ENCODE assay signal across 19 cellular contexts in the genomic region with DNA sequence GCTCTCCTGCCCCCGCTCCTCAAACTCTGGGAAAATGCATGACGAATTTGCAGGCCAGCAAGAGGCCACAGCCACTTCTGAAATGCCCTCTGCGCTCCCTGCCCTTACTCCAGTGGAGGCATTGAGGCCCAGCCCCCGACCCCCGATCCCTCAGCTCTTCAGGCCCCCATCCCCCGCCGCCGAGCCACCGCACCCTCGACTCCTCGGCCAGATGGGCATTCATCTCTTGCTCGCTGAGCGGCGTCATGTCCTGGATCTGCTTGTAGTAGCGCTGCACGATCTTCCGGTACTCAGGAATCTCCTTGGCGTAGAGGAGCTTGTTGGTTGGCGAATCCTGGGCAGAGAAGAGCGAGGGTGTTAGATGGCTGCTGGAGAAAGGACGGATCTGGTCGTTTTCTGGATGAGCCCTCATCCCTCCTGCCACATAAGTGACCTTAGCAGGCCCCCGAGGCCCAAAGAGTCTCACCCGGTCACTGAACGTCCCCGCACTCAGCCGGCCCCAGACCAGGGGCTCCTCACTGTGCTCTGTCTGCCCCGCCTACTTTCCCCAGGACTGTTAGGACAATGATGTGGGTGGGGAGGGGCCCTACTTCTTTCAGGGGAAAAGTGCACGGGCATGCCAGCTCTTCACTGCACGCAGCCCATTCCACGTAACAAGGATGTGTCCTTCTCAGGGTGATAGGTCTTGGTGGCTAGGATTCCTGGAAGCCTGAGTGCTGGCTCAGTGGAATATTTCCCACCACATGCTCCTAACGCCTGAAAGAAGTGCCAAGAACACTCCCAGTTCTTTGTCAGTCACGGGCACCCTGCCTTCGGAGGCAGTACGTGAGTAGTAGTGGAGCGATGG. TPM values are rescaled to one million over a fixed set of nuclear protein-coding genes. Genes with fewer than 3 reads are reported as not detected.
A peak's percentile ranks its signal among the peaks of the same experiment; 100 is the strongest.
DNase-seq lines count a peak whose midpoint lies in the region; ATAC-seq and TF ChIP-seq lines count a peak whose summit lies in the region.
"Had no signal": no experiment of that assay in that cellular context is flagged by ENCODE, and none has a peak within 500 bp of the region (broad histone marks: within the 10 kb centered on the region; RNA-seq: fewer than 3 reads in every experiment).

No MANE protein-coding gene starts in this region.

- H3K4me3 Mint-ChIP-seq in endothelial cell (ENCODE audit: unreplicated experiment) = no peak overlapping the region
- H3K4me3 Mint-ChIP-seq: activated CD4-positive, alpha-beta T cell treated with anti-CD3 and anti-CD28 coated beads, Interleukin-2, amount 10 ng/mL, durations not matched to agents 24 days and 14 days; activated T-cell treated with anti-CD3 and anti-CD28 coated beads, Interleukin-2, amount 50 U/mL, for 24 hours; CD14-positive monocyte had no signal

- H3K9me3 ChIP-seq in GM23248 (ENCODE audit: low read depth) (no peaks in the 10 kb centered on the region), tibial artery (no peaks in the 10 kb centered on the region)
- H3K9me3 ChIP-seq: left lung, spleen had no signal

- peaks cover 23% of the 10 kb centered on the region; the same call in 1 of the 2 replicates for H3F3A ChIP-seq in GM23248 (ENCODE audit: insufficient read depth)

- H3K36me3 ChIP-seq in GM23248 (ENCODE audit: low read depth) (peaks cover 4% of the 10 kb centered on the region; the same call in 1 of the 2 replicates), tibial artery (peaks cover 13 to 41% (median 22%) of the 10 kb centered on the region in 3 donors)

- ATAC-seq in HG02870 (IDR thresholded peaks at IDR 0.05; ENCODE audit: unreplicated experiment) (no peak), GM18909 (IDR thresholded peaks at IDR 0.05; ENCODE audit: poor library complexity, unreplicated experiment) (no peak), GM21619 (IDR thresholded peaks at IDR 0.05; ENCODE audit: unreplicated experiment) (no peak)
- ATAC-seq: left lung had no signal

- intact Hi-C loops in tibial artery (cut with DNase I; ENCODE audit: low total_unique reads) = loop anchor here (5.0 kb wide), 2 partner anchors 45 to 65 kb away; no protein-coding TSS in a partner anchor

- no peaks in the 10 kb centered on the region for H3K27me3 ChIP-seq in GM23248 (replicated peaks; ENCODE audit: insufficient read depth)
- H3K27me3 ChIP-seq in tibial artery = no peaks in the 10 kb centered on the region
- H3K27me3 ChIP-seq: left lung, spleen had no signal

- H2AFZ ChIP-seq in GM23248 = no peak overlapping the region

- no peaks in the 10 kb centered on the region for H3K79me2 ChIP-seq in GM23248 (ENCODE audit: insufficient read depth)

- H3K9me2 ChIP-seq in GM23248 (ENCODE audit: insufficient read depth) = no peaks in the 10 kb centered on the region

- in situ Hi-C loops in GM23248 (cut with MboI) = no loop called here

- peak overlapping the region; percentile 68 for H3K27ac Mint-ChIP-seq in endothelial cell (ENCODE audit: unreplicated experiment)
- H3K27ac Mint-ChIP-seq: activated CD4-positive, alpha-beta T cell treated with anti-CD3 and anti-CD28 coated beads, Interleukin-2, amount 10 ng/mL, durations not matched to agents 24 days and 14 days; activated T-cell treated with anti-CD3 and anti-CD28 coated beads, Interleukin-2, amount 50 U/mL, for 24 hours had no signal

- H3K4me3 ChIP-seq in GM23248 (no peak overlapping the region), tibial artery (no peak overlapping the region)
- H3K4me3 ChIP-seq: left lung, spleen had no signal

- no peak for TF ChIP-seq CTCF in endothelial cell (IDR thresholded peaks at IDR 0.05; ENCODE audit: unreplicated experiment)
- TF ChIP-seq CTCF in tibial artery (IDR thresholded peaks at IDR 0.05) = no peak

- peaks cover 55% of the 10 kb centered on the region for H3K27me3 Mint-ChIP-seq in endothelial cell (ENCODE audit: unreplicated experiment)

- H3K27ac ChIP-seq in GM23248 = peak overlapping the region; percentile 65
- H3K27ac ChIP-seq in tibial artery = peak overlapping the region; percentile 86 to 90

- no peaks in the 10 kb centered on the region for H4K20me1 ChIP-seq in GM23248 (ENCODE audit: insufficient read depth)

- peaks cover 33% of the 10 kb centered on the region for H3K4me1 Mint-ChIP-seq in endothelial cell (ENCODE audit: unreplicated experiment)

- H3K4me1 ChIP-seq in GM23248 (ENCODE audit: insufficient read depth) (peaks cover 36% of the 10 kb centered on the region), tibial artery (peaks cover 12 to 98% (median 82%) of the 10 kb centered on the region in 4 donors)

- DNase-seq in GM23248 (peak; percentile 89), endothelial cell (ENCODE audit: low spot score) (no peak), myocyte (ENCODE audit: low read depth) (peak; percentile 63), tibial artery (peak; percentile 78 to 92), cortex of kidney (lab: John Stamatoyannopoulos, UW) (no peak)
- DNase-seq: activated CD4-positive, alpha-beta T cell treated with anti-CD3 and anti-CD28 coated beads, Interleukin-2, amount 10 ng/mL, durations not matched to agents 24 days and 14 days; activated T-cell treated with anti-CD3 and anti-CD28 coated beads, Interleukin-2, amount 50 U/mL, for 24 hours; H7; hippocampal formation; NCI-H2029; NCI-H748 treated with DMSO at 0.1 percent for 48 hours; spleen; T-helper 2 cell had no signal

- H3K36me3 Mint-ChIP-seq in endothelial cell (ENCODE audit: low read depth, unreplicated experiment) = peaks cover 47% of the 10 kb centered on the region

- WGBS in GM23248 (ENCODE audit: low coverage in 1 of 2, low lambda C conversion rate in 2 of 2, missing lambda C conversion rate in 2 of 2), 2 experiments = 67 to 70% methylated on average over 32 to 36 of the region's 36 CpGs

- peak overlapping the region; percentile 46; the same call in 1 of the 2 replicates for H3K9ac ChIP-seq in GM23248

- no peaks in the 10 kb centered on the region for H3K9me3 Mint-ChIP-seq in endothelial cell (ENCODE audit: unreplicated experiment)
- H3K9me3 Mint-ChIP-seq: activated CD4-positive, alpha-beta T cell treated with anti-CD3 and anti-CD28 coated beads, Interleukin-2, amount 10 ng/mL, durations not matched to agents 24 days and 14 days; activated T-cell treated with anti-CD3 and anti-CD28 coated beads, Interleukin-2, amount 50 U/mL, for 24 hours; CD14-positive monocyte had no signal

- no peak overlapping the region for H3K4me2 ChIP-seq in GM23248 (ENCODE audit: unreplicated experiment)

RNA-seq across cellular contexts. Expression of gene H1-8, which starts 14.1 kb away (rescaled TPM):
- not detected in 2 replicates for total RNA-seq in GM23248 (2014; rRNA removed; shearing (Covaris generic))
- not detected in 2 replicates for polyA plus RNA-seq in GM23248 (2016; fragmentation: Nextera tagmentation; extraction: Ambion mirVana)
- 2.7 TPM for total RNA-seq in endothelial cell (ENCODE audit: unreplicated experiment)
- not detected in 2 replicates for total RNA-seq in myocyte
- not detected for polyA plus RNA-seq in myocyte (2012)
- total RNA-seq: activated CD4-positive, alpha-beta T cell treated with anti-CD3 and anti-CD28 coated beads, Interleukin-2, amount 10 ng/mL, durations not matched to agents 24 days and 14 days; H7; left lung; M059J; spleen had no signal
- polyA plus RNA-seq: CD14-positive monocyte, spleen had no signal

RNA-seq across cellular contexts. Expression of gene RHO, which starts 28.7 kb away (rescaled TPM):
- not detected in 2 replicates for total RNA-seq in GM23248 (2014; rRNA removed; shearing (Covaris generic))
- polyA plus RNA-seq in GM23248 (2016; fragmentation: Nextera tagmentation; extraction: Ambion mirVana) = not detected in 2 replicates
- not detected for total RNA-seq in endothelial cell (ENCODE audit: unreplicated experiment)
- not detected in 2 replicates for total RNA-seq in myocyte
- polyA plus RNA-seq in myocyte (2012) = not detected
- total RNA-seq: activated CD4-positive, alpha-beta T cell treated with anti-CD3 and anti-CD28 coated beads, Interleukin-2, amount 10 ng/mL, durations not matched to agents 24 days and 14 days; left lung; spleen had no signal
- polyA plus RNA-seq: CD14-positive monocyte, spleen had no signal

RNA-seq across cellular contexts. Expression of gene PLXND1, which starts 49.4 kb away (rescaled TPM):
- 67.2 and 83.0 TPM in 2 replicates for total RNA-seq in GM23248 (2014; rRNA removed; shearing (Covaris generic))
- 35.7 and 37.4 TPM in 2 replicates for polyA plus RNA-seq in GM23248 (2016; fragmentation: Nextera tagmentation; extraction: Ambion mirVana)
- 1,753 TPM for total RNA-seq in endothelial cell (ENCODE audit: unreplicated experiment)
- 37.7 and 44.2 TPM in 2 replicates for total RNA-seq in myocyte
- 231 TPM for polyA plus RNA-seq in myocyte (2012)

Comparison
In these comparisons a context has a peak if more than half of its experiments do, and no peak if none do; other contexts are left out.
1. DNase-seq: peak in GM23248 (single experiment), myocyte (single experiment) and tibial artery (2 of 2); none in endothelial cell (single experiment) and cortex of kidney (single experiment).
2. RNA of gene PLXND1, which starts 49.4 kb away (total RNA-seq): 1,753 TPM in endothelial cell (single experiment); 67.2 to 83.0 TPM in GM23248 and 37.7 to 44.2 TPM in myocyte; every median in the first group is over 10 times any median in the second.